Comparison of ENCODE assay signal across 30 cellular contexts in genomic region chr13:110272227-110272626, GRCh38. TPM values are rescaled to one million over a fixed set of nuclear protein-coding genes. Genes with fewer than 3 reads are reported as not detected.
"Had no signal": no experiment of that assay in that cellular context is flagged by ENCODE, and none has a peak within 500 bp of the region (broad histone marks: within the 10 kb centered on the region; RNA-seq: fewer than 3 reads in every experiment).

No MANE protein-coding gene starts in this region.

- H3K4me2 ChIP-seq: SK-N-SH had no signal

- H3K27me3 Mint-ChIP-seq: progenitor cell of endocrine pancreas had no signal

- H3K9ac ChIP-seq: SK-N-SH had no signal

- H3K9me3 ChIP-seq: adrenal gland, esophagus squamous epithelium, heart right ventricle, left lung, neutrophil, ovary, SK-N-SH, transverse colon had no signal

- H3K4me3 ChIP-seq: adrenal gland, esophagus squamous epithelium, heart right ventricle, left lung, ovary, transverse colon had no signal

- H3K36me3 Mint-ChIP-seq: activated CD8-positive, alpha-beta memory T cell treated with anti-CD3 and anti-CD28 coated beads, Interleukin-2, amount 10 ng/mL, durations not matched to agents 7 days and 5 days; activated naive CD8-positive, alpha-beta T cell treated with anti-CD3 and anti-CD28 coated beads for 36 hours; mesothelial cell of epicardium; naive B cell had no signal

- H3K27ac Mint-ChIP-seq: activated CD4-positive, alpha-beta T cell treated with anti-CD3 and anti-CD28 coated beads, Interleukin-2, amount 10 ng/mL, durations not matched to agents 24 days and 14 days; activated CD8-positive, alpha-beta memory T cell treated with anti-CD3 and anti-CD28 coated beads, Interleukin-2, amount 10 ng/mL, durations not matched to agents 7 days and 5 days; activated CD8-positive, alpha-beta T cell treated with anti-CD3 and anti-CD28 coated beads, Interleukin-2, amount 10 ng/mL, durations not matched to agents 7 days and 5 days; activated naive CD4-positive, alpha-beta T cell treated with anti-CD3 and anti-CD28 coated beads for 36 hours; activated naive CD8-positive, alpha-beta T cell treated with anti-CD3 and anti-CD28 coated beads for 36 hours; mesothelial cell of epicardium; naive B cell; progenitor cell of endocrine pancreas; T-helper 1 cell treated with Interleukin-12 subunit alpha and Interleukin-12 subunit beta and Interleukin-4 antibody, amounts not matched to agents 30 μg/mL and 1 μg/mL, for 36 hours had no signal

- DNase-seq: activated CD4-positive, alpha-beta T cell treated with anti-CD3 and anti-CD28 coated beads, Interleukin-2, amount 10 ng/mL, durations not matched to agents 24 days and 14 days; activated CD4-positive, CD25-positive, alpha-beta regulatory T cell treated with anti-CD3 and anti-CD28 coated beads, Interleukin-2, amount 50 U/mL, for 72 hours; activated CD8-positive, alpha-beta T cell treated with anti-CD3 and anti-CD28 coated beads, Interleukin-2, amount 10 ng/mL, durations not matched to agents 7 days and 5 days; activated effector memory CD4-positive, alpha-beta T cell treated with anti-CD3 and anti-CD28 coated beads, Interleukin-2, amount 50 U/mL, for 16 hours; activated naive CD4-positive, alpha-beta T cell treated with anti-CD3 and anti-CD28 coated beads for 36 hours; activated naive CD8-positive, alpha-beta T cell treated with anti-CD3 and anti-CD28 coated beads for 36 hours; aorta; central memory CD4-positive, alpha-beta T cell; dermis blood vessel endothelial cell; effector CD4-positive, alpha-beta T cell; esophagus squamous epithelium; foreskin melanocyte; heart right ventricle; left lung; mammary epithelial cell; naive B cell; nephron progenitor cell; ovary; SK-N-SH; stimulated activated naive CD4-positive, alpha-beta T cell; SW 1271; T-helper 9 cell; transverse colon had no signal

- H3K27me3 ChIP-seq: adrenal gland, esophagus squamous epithelium, heart right ventricle, left lung, ovary, transverse colon had no signal

- H3K27ac ChIP-seq: adrenal gland, epithelial cell of prostate, esophagus squamous epithelium, left lung, neutrophil, ovary, transverse colon had no signal

- H3K4me1 Mint-ChIP-seq: activated CD4-positive, alpha-beta T cell treated with anti-CD3 and anti-CD28 coated beads, Interleukin-2, amount 10 ng/mL, durations not matched to agents 24 days and 14 days; activated CD8-positive, alpha-beta memory T cell treated with anti-CD3 and anti-CD28 coated beads, Interleukin-2, amount 10 ng/mL, durations not matched to agents 7 days and 5 days; activated naive CD8-positive, alpha-beta T cell treated with anti-CD3 and anti-CD28 coated beads for 36 hours; naive B cell had no signal

- ATAC-seq: activated CD8-positive, alpha-beta memory T cell treated with anti-CD3 and anti-CD28 coated beads, Interleukin-2, amount 10 ng/mL, durations not matched to agents 7 days and 5 days; activated CD8-positive, alpha-beta T cell treated with anti-CD3 and anti-CD28 coated beads, Interleukin-2, amount 10 ng/mL, durations not matched to agents 7 days and 5 days; heart right ventricle; left lung had no signal

- H3K9me3 Mint-ChIP-seq: activated CD4-positive, alpha-beta T cell treated with anti-CD3 and anti-CD28 coated beads, Interleukin-2, amount 10 ng/mL, durations not matched to agents 24 days and 14 days; activated naive CD4-positive, alpha-beta T cell treated with anti-CD3 and anti-CD28 coated beads for 36 hours; activated naive CD8-positive, alpha-beta T cell treated with anti-CD3 and anti-CD28 coated beads for 36 hours; mesothelial cell of epicardium; naive B cell; nephron progenitor cell; T-helper 1 cell treated with Interleukin-12 subunit alpha and Interleukin-12 subunit beta and Interleukin-4 antibody, amounts not matched to agents 30 μg/mL and 1 μg/mL, for 36 hours had no signal

- H3K36me3 ChIP-seq: adrenal gland, esophagus squamous epithelium, left lung, neutrophil, ovary, transverse colon had no signal

- H3K4me3 Mint-ChIP-seq: activated CD4-positive, alpha-beta T cell treated with anti-CD3 and anti-CD28 coated beads, Interleukin-2, amount 10 ng/mL, durations not matched to agents 24 days and 14 days; activated CD8-positive, alpha-beta memory T cell treated with anti-CD3 and anti-CD28 coated beads, Interleukin-2, amount 10 ng/mL, durations not matched to agents 7 days and 5 days; activated CD8-positive, alpha-beta T cell treated with anti-CD3 and anti-CD28 coated beads, Interleukin-2, amount 10 ng/mL, durations not matched to agents 7 days and 5 days; activated naive CD4-positive, alpha-beta T cell treated with anti-CD3 and anti-CD28 coated beads for 36 hours; activated naive CD8-positive, alpha-beta T cell treated with anti-CD3 and anti-CD28 coated beads for 36 hours; mesothelial cell of epicardium; naive B cell; nephron progenitor cell; T-helper 1 cell treated with Interleukin-12 subunit alpha and Interleukin-12 subunit beta and Interleukin-4 antibody, amounts not matched to agents 30 μg/mL and 1 μg/mL, for 36 hours had no signal

RNA-seq across cellular contexts. Expression of gene COL4A1, which starts 34.7 kb away (rescaled TPM):
- total RNA-seq: activated CD4-positive, alpha-beta T cell treated with anti-CD3 and anti-CD28 coated beads, Interleukin-2, amount 10 ng/mL, durations not matched to agents 24 days and 14 days; activated CD8-positive, alpha-beta memory T cell treated with anti-CD3 and anti-CD28 coated beads, Interleukin-2, amount 10 ng/mL, durations not matched to agents 7 days and 5 days; activated CD8-positive, alpha-beta T cell treated with anti-CD3 and anti-CD28 coated beads, Interleukin-2, amount 10 ng/mL, durations not matched to agents 7 days and 5 days; activated naive CD8-positive, alpha-beta T cell treated with anti-CD3 and anti-CD28 coated beads for 36 hours had no signal

RNA-seq across cellular contexts. Expression of gene COL4A2, which starts 34.9 kb away (rescaled TPM):
- total RNA-seq: activated CD4-positive, alpha-beta T cell treated with anti-CD3 and anti-CD28 coated beads, Interleukin-2, amount 10 ng/mL, durations not matched to agents 24 days and 14 days; activated CD8-positive, alpha-beta memory T cell treated with anti-CD3 and anti-CD28 coated beads, Interleukin-2, amount 10 ng/mL, durations not matched to agents 7 days and 5 days; activated CD8-positive, alpha-beta T cell treated with anti-CD3 and anti-CD28 coated beads, Interleukin-2, amount 10 ng/mL, durations not matched to agents 7 days and 5 days; activated naive CD4-positive, alpha-beta T cell treated with anti-CD3 and anti-CD28 coated beads for 36 hours; activated naive CD8-positive, alpha-beta T cell treated with anti-CD3 and anti-CD28 coated beads for 36 hours had no signal
